In the genomic region with DNA sequence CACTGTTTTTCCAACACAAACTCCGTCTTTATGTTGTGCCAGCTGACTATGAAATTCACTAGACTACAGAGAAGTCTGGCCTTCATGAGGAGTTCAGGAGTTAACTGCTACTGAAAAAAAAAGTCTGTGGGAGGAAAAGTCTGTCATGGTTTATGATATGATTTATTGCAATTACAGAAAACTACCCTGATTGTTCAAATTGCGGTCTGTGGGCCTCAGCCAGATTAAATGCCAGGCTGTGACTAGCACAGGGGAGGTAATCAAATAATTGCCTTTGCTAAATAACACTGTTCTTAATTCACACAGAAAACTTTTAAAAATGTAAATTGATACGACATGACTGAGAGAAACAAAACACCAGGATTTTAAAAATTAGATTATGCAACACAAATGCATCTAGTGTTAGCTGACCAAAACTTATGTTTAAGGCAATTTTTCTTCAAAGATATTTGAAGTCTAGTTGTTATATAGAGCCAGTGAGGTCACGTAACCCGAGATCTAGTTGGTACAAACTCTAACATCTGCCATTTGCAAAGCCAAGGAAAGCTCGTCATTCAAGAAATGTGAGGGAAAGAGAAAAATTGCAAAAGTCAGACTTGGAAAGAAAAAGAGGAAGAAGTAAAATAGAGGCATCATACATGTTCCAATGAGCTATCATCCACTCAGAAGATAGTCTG, we compare ENCODE assay signal across 22 cellular contexts.
DNase-seq lines count a peak whose midpoint lies in the region; ATAC-seq, FAIRE-seq and TF ChIP-seq lines count a peak whose summit lies in the region.
"Had no signal": no experiment of that assay in that cellular context is flagged by ENCODE, and none has a peak within 500 bp of the region (broad histone marks: within the 10 kb centered on the region; RNA-seq: fewer than 3 reads in every experiment).

No MANE protein-coding gene starts in this region.

- no peak overlapping the region for H3K27ac ChIP-seq in SK-N-SH (ENCODE audit: low read depth in 2 of 2, low read length in 1 of 2)
- no peak overlapping the region for H3K27ac ChIP-seq in pancreas
- H3K27ac ChIP-seq: BLaER1 treated with 17β-estradiol and CSF1 and Interleukin-3, amounts not matched to agents 10 nM and 100 nM; colonic mucosa; foreskin keratinocyte had no signal

- FAIRE-seq in pancreas (lab: Jason Lieb, UNC): no peak
- FAIRE-seq: endometrium, GM18507, kidney had no signal

- no peaks in the 10 kb centered on the region for H3K79me2 ChIP-seq in SK-N-SH (ENCODE audit: insufficient read depth)

- H3F3A ChIP-seq in SK-N-SH (replicated peaks; ENCODE audit: insufficient read depth): no peaks in the 10 kb centered on the region

- H3K9me2 ChIP-seq in SK-N-SH: no peaks in the 10 kb centered on the region

- WGBS in SK-N-SH (ENCODE audit: low lambda C conversion rate): 18% methylated on average over 6 of the region's 6 CpGs
- 37 to 40% methylated on average over 6 of the region's 6 CpGs for WGBS in pancreas, 2 donors

- no peak for TF ChIP-seq EP300 in SK-N-SH (IDR thresholded peaks at IDR 0.05; ENCODE audit: borderline replicate concordance in 1 of 2, low read depth in 1 of 2, low read length in 1 of 2)

- TF ChIP-seq RAD21 in SK-N-SH (IDR thresholded peaks at IDR 0.05; ENCODE audit: low read length): no peak

- CTCF ChIA-PET in SK-N-SH (lab: Yijun Ruan, JAX): no interaction called here

- H4K20me1 ChIP-seq in SK-N-SH (ENCODE audit: insufficient read depth): no peaks in the 10 kb centered on the region
- H4K20me1 ChIP-seq: BLaER1 treated with 17β-estradiol and CSF1 and Interleukin-3, amounts not matched to agents 10 nM and 100 nM had no signal

- DNase-seq in EH (ENCODE audit: low read depth) (peak; percentile 14), NCI-H1417 (lab: John Stamatoyannopoulos, UW) (peak in 2 of 3 experiments; percentile 1 to 48), SK-N-SH (no peak), pancreas (no peak), pons (ENCODE audit: low spot score) (no peak), NCI-H1694 treated with DMSO at 0.1 percent for 48 hours (lab: John Stamatoyannopoulos, UW) (no peak), medulla oblongata (ENCODE audit: extremely low spot score) (no peak)
- DNase-seq: activated B cell treated with CpG ODN at 0.5 μM for 24 hours; activated CD8-positive, alpha-beta T cell treated with anti-CD3 and anti-CD28 coated beads for 36 hours; activated T-cell treated with anti-CD3 and anti-CD28 coated beads, Interleukin-2, amount 50 U/mL, for 24 hours; colonic mucosa; foreskin keratinocyte; Karpas-422; kidney; mesenchymal stem cell; NCI-H1436; nephron progenitor cell; SHP77 treated with DMSO at 0.1 percent for 48 hours had no signal

- H3K27me3 ChIP-seq in SK-N-SH (ENCODE audit: insufficient read depth) (no peaks in the 10 kb centered on the region; the same call in 1 of the 2 replicates), pancreas (no peaks in the 10 kb centered on the region)
- H3K27me3 ChIP-seq: BLaER1 treated with 17β-estradiol and CSF1 and Interleukin-3, amounts not matched to agents 10 nM and 100 nM; colonic mucosa; foreskin keratinocyte had no signal

- no peak overlapping the region for H2AFZ ChIP-seq in SK-N-SH (ENCODE audit: low read depth)

- no peaks in the 10 kb centered on the region for H3K36me3 ChIP-seq in SK-N-SH (replicated peaks in 1 of 2; ENCODE audit: control insufficient read depth in 1 of 2, insufficient read depth in 2 of 2, low read length in 1 of 2)
- no peaks in the 10 kb centered on the region for H3K36me3 ChIP-seq in pancreas
- H3K36me3 ChIP-seq: BLaER1 treated with 17β-estradiol and CSF1 and Interleukin-3, amounts not matched to agents 10 nM and 100 nM; colonic mucosa had no signal

- POLR2A ChIA-PET in SK-N-SH (lab: Yijun Ruan, JAX): no interaction called here

- ATAC-seq in pancreas (peak in 3 of 4 donors; percentile 34 to 68 (median 62)), HG02571 (IDR thresholded peaks at IDR 0.05; ENCODE audit: unreplicated experiment) (no peak)
- ATAC-seq: activated CD8-positive, alpha-beta T cell treated with anti-CD3 and anti-CD28 coated beads for 36 hours; foreskin keratinocyte had no signal

- H3K4me2 ChIP-seq in SK-N-SH: no peak overlapping the region
- H3K4me2 ChIP-seq: BLaER1 treated with 17β-estradiol and CSF1 and Interleukin-3, amounts not matched to agents 10 nM and 100 nM had no signal

- no peak overlapping the region for H3K9ac ChIP-seq in SK-N-SH
- H3K9ac ChIP-seq: BLaER1 treated with 17β-estradiol and CSF1 and Interleukin-3, amounts not matched to agents 10 nM and 100 nM had no signal

- H3K9me3 ChIP-seq in SK-N-SH: no peaks in the 10 kb centered on the region
- no peaks in the 10 kb centered on the region for H3K9me3 ChIP-seq in pancreas
- H3K9me3 ChIP-seq: colonic mucosa had no signal

- intact Hi-C loops in pancreas (cut with DNase I): no loop called here

- H3K4me1 ChIP-seq in SK-N-SH (ENCODE audit: control insufficient read depth in 1 of 2, insufficient read depth in 2 of 2, low read depth in 1 of 2, low read length in 1 of 2) (no peaks in the 10 kb centered on the region), pancreas (peaks cover 0 to 6% (median 0%) of the 10 kb centered on the region in 3 donors)
- H3K4me1 ChIP-seq: BLaER1 treated with 17β-estradiol and CSF1 and Interleukin-3, amounts not matched to agents 10 nM and 100 nM; colonic mucosa; foreskin keratinocyte had no signal

- no peak for TF ChIP-seq CTCF in SK-N-SH (IDR thresholded peaks at IDR 0.05)
- TF ChIP-seq CTCF in pancreas (IDR thresholded peaks at IDR 0.05): no peak

- H3K4me3 ChIP-seq in SK-N-SH (ENCODE audit: low read depth in 2 of 2, low read length in 1 of 2): no peak overlapping the region
- no peak overlapping the region for H3K4me3 ChIP-seq in pancreas
- H3K4me3 ChIP-seq: BLaER1 treated with 17β-estradiol and CSF1 and Interleukin-3, amounts not matched to agents 10 nM and 100 nM; colonic mucosa had no signal

TF ChIP-seq in SK-N-SH, 30 proteins besides CTCF, POLR2A, EP300 and RAD21:
- TF ChIP-seq PBX3 (IDR thresholded peaks at IDR 0.05): peak; percentile 37; the same call in 1 of the 2 replicates
- TF ChIP-seq TCF12 (IDR thresholded peaks at IDR 0.05): 0 out of 2 replicates have a peak, but pooled peaks have one; percentile 16
- TF ChIP-seq, protein P1, sequence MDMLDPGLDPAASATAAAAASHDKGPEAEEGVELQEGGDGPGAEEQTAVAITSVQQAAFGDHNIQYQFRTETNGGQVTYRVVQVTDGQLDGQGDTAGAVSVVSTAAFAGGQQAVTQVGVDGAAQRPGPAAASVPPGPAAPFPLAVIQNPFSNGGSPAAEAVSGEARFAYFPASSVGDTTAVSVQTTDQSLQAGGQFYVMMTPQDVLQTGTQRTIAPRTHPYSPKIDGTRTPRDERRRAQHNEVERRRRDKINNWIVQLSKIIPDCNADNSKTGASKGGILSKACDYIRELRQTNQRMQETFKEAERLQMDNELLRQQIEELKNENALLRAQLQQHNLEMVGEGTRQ (IDR thresholded peaks at IDR 0.05; ENCODE audit: borderline replicate concordance, low read depth, low read length): no peak
- TF ChIP-seq RFX5 (IDR thresholded peaks at IDR 0.05; ENCODE audit: low read length): no peak
- TF ChIP-seq RXRA (IDR thresholded peaks at IDR 0.05; ENCODE audit: borderline replicate concordance, low read depth): no peak

Comparison
In these comparisons a context has a peak if more than half of its experiments do, and no peak if none do; other contexts are left out.
1. DNase-seq: peak in EH (single experiment) and NCI-H1417 (2 of 3); none in SK-N-SH (single experiment), pancreas (0 of 6), pons (single experiment), NCI-H1694 treated with DMSO at 0.1 percent for 48 hours (single experiment) and medulla oblongata (single experiment).